8 cellular contexts compared by ENCODE assay signal in the genomic region with DNA sequence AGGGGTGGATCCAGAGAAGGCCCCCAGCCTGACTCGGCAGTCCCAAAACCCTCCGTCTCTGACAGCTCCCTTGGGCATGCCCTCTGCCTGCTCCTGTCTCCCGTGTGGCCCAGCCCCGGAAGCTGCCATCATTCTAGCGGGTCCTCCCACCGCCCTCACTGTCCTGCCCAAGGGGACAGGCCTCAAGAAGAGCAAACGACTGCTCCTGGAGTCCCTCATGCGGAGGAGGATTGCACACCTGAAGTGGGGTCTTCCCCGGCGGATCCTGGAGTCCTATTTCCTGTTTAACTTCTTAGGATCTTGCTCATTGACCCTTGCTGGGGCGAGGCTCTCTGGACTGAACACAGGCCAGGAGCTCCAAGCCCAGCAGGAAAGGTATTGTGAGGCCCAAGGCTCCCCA. TPM values are rescaled to one million over a fixed set of nuclear protein-coding genes. Genes with fewer than 3 reads are reported as not detected.
DNase-seq lines count a peak whose midpoint lies in the region; ATAC-seq, FAIRE-seq and TF ChIP-seq lines count a peak whose summit lies in the region.

No MANE protein-coding gene starts in this region.

- CTCF ChIA-PET in CD4-positive, alpha-beta T cell (lab: Charles Lee) = interaction anchor here (1.1 to 2.8 kb wide), 29 partner anchors 9 to 393 kb away, joined by 3 to 21 read pairs (median 5); a partner anchor contains a TSS
- CTCF ChIA-PET in GM12878 (lab: Yijun Ruan, JAX) = interaction anchor here (0.6 to 4.3 kb wide), 78 partner anchors 9 to 438 kb away, joined by 3 to 75 read pairs (median 7); a partner anchor contains a TSS

- no peak overlapping the region for H3K4me3 ChIP-seq in GM12878

- H3K27ac ChIP-seq in CD4-positive, alpha-beta T cell (ENCODE audit: low read depth, low read length) = no peak overlapping the region
- H3K27ac ChIP-seq in GM12878 (ENCODE audit: control insufficient read depth, insufficient read depth) = peak overlapping the region; percentile 48; the same call in 1 of the 2 replicates

- H3K79me2 ChIP-seq in GM12878 (ENCODE audit: control insufficient read depth, insufficient read depth, low read length) = no peaks in the 10 kb centered on the region

- H2AFZ ChIP-seq in GM12878 (ENCODE audit: control insufficient read depth, low read depth, low read length) = peak overlapping the region; percentile 85

- no peak for TF ChIP-seq CTCF in CD4-positive, alpha-beta T cell (IDR thresholded peaks at IDR 0.05)
- no peak for TF ChIP-seq CTCF in GM12878 (IDR thresholded peaks at IDR 0.05 in 2 of 3, conservative IDR thresholded peaks at IDR 0.05 in 1 of 3; ENCODE audit: control insufficient read depth in 2 of 3, extremely low read depth in 1 of 3, insufficient read depth in 1 of 3, low read depth in 3 of 3, low read length in 3 of 3)

- WGBS in GM12878 (ENCODE audit: insufficient coverage, insufficient replicate concordance, low lambda C conversion rate, missing lambda C conversion rate) = 56% methylated on average over 8 of the region's 11 CpGs

- no peaks in the 10 kb centered on the region for H3K9me3 Mint-ChIP-seq in CD4-positive, alpha-beta T cell
- H3K9me3 Mint-ChIP-seq in IgD-negative memory B cell = no peaks in the 10 kb centered on the region
- no peaks in the 10 kb centered on the region for H3K9me3 Mint-ChIP-seq in natural killer cell treated with Interleukin-12 subunit alpha and Interleukin-12 subunit beta and Interleukin-15 and Interleukin-18, amount 100 ng/mL, for 72 hours

- no peak for TF ChIP-seq RAD21 in GM12878 (IDR thresholded peaks at IDR 0.05; ENCODE audit: insufficient read depth, low read depth, low read length)

- H3K36me3 ChIP-seq in GM12878 (ENCODE audit: control insufficient read depth in 2 of 2, insufficient read depth in 2 of 2, low read length in 1 of 2) = peaks cover 0 to 4% of the 10 kb centered on the region in 2 experiments; a peak in 1 of 4 replicates

- FAIRE-seq in GM12878 (lab: Jason Lieb, UNC) (no peak), GM19239 (lab: Jason Lieb, UNC) (no peak)

- in situ Hi-C loops in GM12878 (cut with MboI) = loop anchor here (5.0 kb wide), 1 partner anchor 246 kb away; no protein-coding TSS in a partner anchor

- H4K20me1 ChIP-seq in GM12878 (ENCODE audit: control insufficient read depth, insufficient read depth) = no peaks in the 10 kb centered on the region

- no peaks in the 10 kb centered on the region for H3K9me3 ChIP-seq in CD4-positive, alpha-beta T cell (ENCODE audit: control insufficient read depth, low read length)
- H3K9me3 ChIP-seq in GM12878 (replicated peaks; ENCODE audit: control insufficient read depth, insufficient read depth, low read length) = no peaks in the 10 kb centered on the region; the same call in 2 of the 3 replicates

- H3K27ac Mint-ChIP-seq in CD4-positive, alpha-beta T cell = no peak overlapping the region
- H3K27ac Mint-ChIP-seq in IgD-negative memory B cell = peak overlapping the region; percentile 88 to 98 (median 91)
- H3K27ac Mint-ChIP-seq in natural killer cell treated with Interleukin-12 subunit alpha and Interleukin-12 subunit beta and Interleukin-15 and Interleukin-18, amount 100 ng/mL, for 72 hours = peak overlapping the region; percentile 60 to 65

- SMC1A ChIA-PET in GM12878 (lab: Charles Lee; ENCODE audit: uncharacterized antibody, unreplicated experiment) = interaction anchor here (0.7 to 3.8 kb wide), 33 partner anchors 9 to 788 kb away, joined by 3 to 50 read pairs (median 6); a partner anchor contains a TSS

- peak overlapping the region; percentile 34; the same call in 1 of the 2 replicates for H3K9ac ChIP-seq in GM12878 (ENCODE audit: control insufficient read depth, insufficient read depth, low read length)

- H3K4me1 ChIP-seq in GM12878 (ENCODE audit: control insufficient read depth, insufficient read depth, low read length) = peaks cover 19% of the 10 kb centered on the region

- TF ChIP-seq EP300 in GM12878 (IDR thresholded peaks at IDR 0.05; ENCODE audit: borderline replicate concordance in 1 of 2, control insufficient read depth in 1 of 2, low read depth in 2 of 2, low read length in 2 of 2) = no peak

- no peak for TF ChIP-seq POLR2A in GM12878 (IDR thresholded peaks at IDR 0.05; ENCODE audit: low read depth, low read length)

- no peaks in the 10 kb centered on the region for H3K27me3 ChIP-seq in CD4-positive, alpha-beta T cell (ENCODE audit: control insufficient read depth, insufficient read depth, low read length)
- H3K27me3 ChIP-seq in GM12878 (replicated peaks in 1 of 2; ENCODE audit: control insufficient read depth in 2 of 2, insufficient read depth in 2 of 2, low read length in 1 of 2) = no peaks in the 10 kb centered on the region

- BruUV-seq in GM12878 (replicated peaks; lab: Mats Ljungman, UMichigan) = no TSS peak

- no peak for DNase-seq in CD4-positive, alpha-beta T cell
- no peak for DNase-seq in GM12878 (ENCODE audit: low read depth, low spot score)
- DNase-seq in natural killer cell treated with Interleukin-12 subunit alpha and Interleukin-12 subunit beta and Interleukin-15 and Interleukin-18, amount 100 ng/mL, for 72 hours (ENCODE audit: low spot score) = no peak
- no peak for DNase-seq in NCI-H187 treated with DMSO at 0.1 percent for 48 hours (lab: John Stamatoyannopoulos, UW)
- no peak for DNase-seq in GM19239 (ENCODE audit: insufficient read length, low spot score)
- no peak for DNase-seq in activated effector memory CD4-positive, alpha-beta T cell treated with Interleukin-2 at 50 U/mL for 16 hours

- no peaks in the 10 kb centered on the region for H3K36me3 Mint-ChIP-seq in CD4-positive, alpha-beta T cell (ENCODE audit: low read depth)
- no peaks in the 10 kb centered on the region for H3K36me3 Mint-ChIP-seq in IgD-negative memory B cell
- no peaks in the 10 kb centered on the region for H3K36me3 Mint-ChIP-seq in natural killer cell treated with Interleukin-12 subunit alpha and Interleukin-12 subunit beta and Interleukin-15 and Interleukin-18, amount 100 ng/mL, for 72 hours

- H3K4me1 Mint-ChIP-seq in CD4-positive, alpha-beta T cell (ENCODE audit: low read depth) = peaks cover 12% of the 10 kb centered on the region
- H3K4me1 Mint-ChIP-seq in IgD-negative memory B cell = peaks cover 10 to 11% (median 10%) of the 10 kb centered on the region in 3 donors
- peaks cover 8 to 11% of the 10 kb centered on the region in 2 donors for H3K4me1 Mint-ChIP-seq in natural killer cell treated with Interleukin-12 subunit alpha and Interleukin-12 subunit beta and Interleukin-15 and Interleukin-18, amount 100 ng/mL, for 72 hours (ENCODE audit: low read depth in 2 of 2)

- RAD21 ChIA-PET in GM12878 (lab: Charles Lee; ENCODE audit: unreplicated experiment) = interaction anchor here (0.7 to 3.7 kb wide), 50 partner anchors 8 to 747 kb away, joined by 3 to 58 read pairs (median 4); a partner anchor contains a TSS

- no peak for ATAC-seq in CD4-positive, alpha-beta T cell (ENCODE audit: poor library complexity)
- ATAC-seq in GM12878 (peak; percentile 37), GM19455 (IDR thresholded peaks at IDR 0.05; ENCODE audit: unreplicated experiment) (no peak)
- peak in 1 of 2 donors; percentile 15 for ATAC-seq in natural killer cell treated with Interleukin-12 subunit alpha and Interleukin-12 subunit beta and Interleukin-15 and Interleukin-18, amount 100 ng/mL, for 72 hours

- H3K27me3 Mint-ChIP-seq in CD4-positive, alpha-beta T cell = no peaks in the 10 kb centered on the region
- no peaks in the 10 kb centered on the region for H3K27me3 Mint-ChIP-seq in IgD-negative memory B cell
- no peaks in the 10 kb centered on the region for H3K27me3 Mint-ChIP-seq in natural killer cell treated with Interleukin-12 subunit alpha and Interleukin-12 subunit beta and Interleukin-15 and Interleukin-18, amount 100 ng/mL, for 72 hours

- H3K4me3 Mint-ChIP-seq in CD4-positive, alpha-beta T cell = peak overlapping the region; percentile 59
- peak overlapping the region in 1 of 4 donors; percentile 79 for H3K4me3 Mint-ChIP-seq in IgD-negative memory B cell
- no peak overlapping the region for H3K4me3 Mint-ChIP-seq in natural killer cell treated with Interleukin-12 subunit alpha and Interleukin-12 subunit beta and Interleukin-15 and Interleukin-18, amount 100 ng/mL, for 72 hours

- peak overlapping the region; percentile 54 for H3K4me2 ChIP-seq in GM12878 (ENCODE audit: control insufficient read depth, insufficient read depth)

- POLR2A ChIA-PET in CD4-positive, alpha-beta T cell (lab: Charles Lee) = interaction anchor here (1.1 to 4.0 kb wide), 9 partner anchors 8 to 315 kb away, joined by 3 to 63 read pairs (median 8); a partner anchor contains a TSS
- POLR2A ChIA-PET in GM12878 (lab: Charles Lee) = interaction anchor here (0.6 to 3.8 kb wide), 11 partner anchors 49 to 756 kb away, joined by 3 to 27 read pairs (median 5); a partner anchor contains a TSS

- intact Hi-C loops in CD4-positive, alpha-beta T cell (cut with DNase I, micrococcal nuclease) = loop anchor here (1.0 to 10.0 kb wide), 7 partner anchors 81 to 261 kb away; a partner anchor contains a TSS
- intact Hi-C loops in GM12878 (cut with micrococcal nuclease; ENCODE audit: unreplicated experiment) = loop anchor here (1.0 to 5.0 kb wide), 4 partner anchors 51 to 245 kb away; a partner anchor contains a TSS

RNA-seq across cellular contexts. Expression of a gene that starts 2.6 kb away (rescaled TPM):
- 10 to 100 TPM; 64.4 to 81.0 TPM for total RNA-seq in CD4-positive, alpha-beta T cell
- polyA plus RNA-seq in IgD-negative memory B cell = 105 TPM
- 33.1 and 40.8 TPM in 2 replicates for total RNA-seq in GM12878 (2013; cell fraction: nucleolus; rRNA removed)
- 33.4 and 42.2 TPM in 2 replicates for total RNA-seq in GM12878 (2014; rRNA removed)
- 28.1 and 30.3 TPM in 2 replicates for total RNA-seq in GM12878 (2014; rRNA removed; fragmentation: Illumina TruSeq; extraction: Trizol)
- total RNA-seq in GM12878 (2021) = 31.0 and 33.1 TPM in 2 replicates
- polyA plus RNA-seq in GM12878 (2011; ENCODE audit: low read depth) = 49.4 TPM
- 30.6 and 33.9 TPM in 2 replicates for polyA plus RNA-seq in GM12878 (2011; rRNA removed)
- 47.3 and 55.1 TPM in 2 replicates for polyA plus RNA-seq in GM12878 (2011; cell fraction: cytosol; rRNA removed)
- polyA plus RNA-seq in GM12878 (2011; cell fraction: nucleus; rRNA removed) = 44.9 and 61.2 TPM in 2 replicates
- 45.8 and 48.1 TPM in 2 replicates for polyA plus RNA-seq in GM12878 (2012)
- polyA plus RNA-seq in GM12878 (2014; fragmentation: Illumina TruSeq; extraction: Trizol) = 19.2 and 27.9 TPM in 2 replicates
- polyA plus RNA-seq in GM12878 (2014; fragmentation: Nextera tagmentation; extraction: Ambion mirVana) = 10 to 100 TPM; 32.3 to 37.7 TPM
- polyA plus RNA-seq in GM12878 (2014; rRNA removed) = 44.8 and 47.3 TPM in 2 replicates
- polyA plus RNA-seq in GM12878 (2016; fragmentation: Nextera tagmentation; extraction: Ambion mirVana) = 10 to 100 TPM; 48.8 to 48.9 TPM
- 25.2 and 39.6 TPM in 2 replicates for polyA minus RNA-seq in GM12878 (2011; rRNA and poly(A)+ RNA removed)
- polyA minus RNA-seq in GM12878 (2011; cell fraction: cytosol; rRNA and poly(A)+ RNA removed) = 7.6 and 14.7 TPM in 2 replicates
- polyA minus RNA-seq in GM12878 (2011; cell fraction: nucleus; rRNA and poly(A)+ RNA removed) = 21.6 and 23.9 TPM in 2 replicates
- 10 to 100 TPM; 20.2 to 82.7 TPM for total RNA-seq in natural killer cell treated with Interleukin-12 subunit alpha and Interleukin-12 subunit beta and Interleukin-15 and Interleukin-18, amount 100 ng/mL, for 72 hours

RNA-seq across cellular contexts. Expression of a gene that starts 8.0 kb away (rescaled TPM):
- total RNA-seq in CD4-positive, alpha-beta T cell = 100 to 1,000 TPM; 134 to 140 TPM
- 316 TPM for polyA plus RNA-seq in IgD-negative memory B cell
- total RNA-seq in GM12878 (2013; cell fraction: nucleolus; rRNA removed) = 43.0 and 51.7 TPM in 2 replicates
- total RNA-seq in GM12878 (2014; rRNA removed) = 196 and 204 TPM in 2 replicates
- total RNA-seq in GM12878 (2014; rRNA removed; fragmentation: Illumina TruSeq; extraction: Trizol) = 153 and 157 TPM in 2 replicates
- total RNA-seq in GM12878 (2021) = 232 and 236 TPM in 2 replicates
- polyA plus RNA-seq in GM12878 (2011; ENCODE audit: low read depth) = 192 TPM
- polyA plus RNA-seq in GM12878 (2011; rRNA removed) = 158 and 265 TPM in 2 replicates
- 270 and 433 TPM in 2 replicates for polyA plus RNA-seq in GM12878 (2011; cell fraction: cytosol; rRNA removed)
- 170 and 206 TPM in 2 replicates for polyA plus RNA-seq in GM12878 (2011; cell fraction: nucleus; rRNA removed)
- polyA plus RNA-seq in GM12878 (2012) = 142 and 149 TPM in 2 replicates
- polyA plus RNA-seq in GM12878 (2014; fragmentation: Illumina TruSeq; extraction: Trizol) = 123 and 211 TPM in 2 replicates
- 100 to 1,000 TPM; 611 to 870 TPM for polyA plus RNA-seq in GM12878 (2014; fragmentation: Nextera tagmentation; extraction: Ambion mirVana)
- polyA plus RNA-seq in GM12878 (2014; rRNA removed) = 246 and 249 TPM in 2 replicates
- polyA plus RNA-seq in GM12878 (2016; fragmentation: Nextera tagmentation; extraction: Ambion mirVana) = 100 to 1,000 TPM; 457 to 472 TPM
- 105 and 142 TPM in 2 replicates for polyA minus RNA-seq in GM12878 (2011; rRNA and poly(A)+ RNA removed)
- polyA minus RNA-seq in GM12878 (2011; cell fraction: cytosol; rRNA and poly(A)+ RNA removed) = 37.7 and 51.7 TPM in 2 replicates
- polyA minus RNA-seq in GM12878 (2011; cell fraction: nucleus; rRNA and poly(A)+ RNA removed) = 27.7 and 41.9 TPM in 2 replicates
- 100 to 1,000 TPM; 167 to 249 TPM for total RNA-seq in natural killer cell treated with Interleukin-12 subunit alpha and Interleukin-12 subunit beta and Interleukin-15 and Interleukin-18, amount 100 ng/mL, for 72 hours
